Comparison of ENCODE assay signal across 24 cellular contexts in genomic region chr17:45251931-45252330, GRCh38. TPM values are rescaled to one million over a fixed set of nuclear protein-coding genes. Genes with fewer than 3 reads are reported as not detected.
A peak's percentile ranks its signal among the peaks of the same experiment; 100 is the strongest.
DNase-seq lines count a peak whose midpoint lies in the region; ATAC-seq and TF ChIP-seq lines count a peak whose summit lies in the region.
"Had no signal": no experiment of that assay in that cellular context is flagged by ENCODE, and none has a peak within 500 bp of the region (broad histone marks: within the 10 kb centered on the region; RNA-seq: fewer than 3 reads in every experiment).

No MANE protein-coding gene starts in this region.

- peaks cover 78% of the 10 kb centered on the region for H3K4me1 Mint-ChIP-seq in activated CD8-positive, alpha-beta T cell treated with anti-CD3 and anti-CD28 coated beads for 36 hours (ENCODE audit: low read depth)
- peaks cover 76% of the 10 kb centered on the region for H3K4me1 Mint-ChIP-seq in activated CD8-positive, alpha-beta T cell treated with anti-CD3 and anti-CD28 coated beads, Interleukin-2, amount 10 ng/mL, durations not matched to agents 7 days and 5 days (ENCODE audit: low read depth)
- H3K4me1 Mint-ChIP-seq in activated T-helper 2 cell treated with anti-CD3 and anti-CD28 coated beads, Interferon-gamma antibody, Interleukin-2, Interleukin-4, amounts not matched to agents 10 μg/mL and 5 μg/mL and 100 μg/mL, durations not matched to agents 14 hours and 24 hours and 36 hours (ENCODE audit: low read depth): peaks cover 63% of the 10 kb centered on the region
- peaks cover 35 to 83% (median 82%) of the 10 kb centered on the region in 4 donors for H3K4me1 Mint-ChIP-seq in naive thymus-derived CD8-positive, alpha-beta T cell

- no peak for TF ChIP-seq CTCF in activated CD8-positive, alpha-beta T cell treated with anti-CD3 and anti-CD28 coated beads for 36 hours (IDR thresholded peaks at IDR 0.05)
- TF ChIP-seq CTCF in LNCaP clone FGC (IDR thresholded peaks at IDR 0.05; ENCODE audit: control insufficient read depth, extremely low read depth, insufficient read depth): no peak

- DNase-seq in activated CD8-positive, alpha-beta T cell treated with anti-CD3 and anti-CD28 coated beads for 36 hours: no peak
- DNase-seq in activated CD8-positive, alpha-beta T cell treated with anti-CD3 and anti-CD28 coated beads, Interleukin-2, amount 10 ng/mL, durations not matched to agents 7 days and 5 days: no peak
- peak; percentile 52 for DNase-seq in LNCaP clone FGC (ENCODE audit: low read depth)
- DNase-seq in activated T-helper 2 cell treated with anti-CD3 and anti-CD28 coated beads, Interferon-gamma antibody, Interleukin-2, Interleukin-4, amounts not matched to agents 10 μg/mL and 5 μg/mL and 100 μg/mL, durations not matched to agents 14 hours and 24 hours and 36 hours (ENCODE audit: low spot score): no peak
- DNase-seq in naive thymus-derived CD8-positive, alpha-beta T cell: no peak
- DNase-seq: activated gamma-delta T cell, amygdala, cortex of kidney, GDM1, HCEC 1CT, heart left ventricle, KBM-7, NCI-H1436, NCI-H2171, NCI-H526 treated with DMSO at 0.1 percent for 48 hours, nephron progenitor cell, Right ventricle myocardium superior, substantia nigra had no signal

- CTCF ChIA-PET in activated CD8-positive, alpha-beta T cell treated with anti-CD3 and anti-CD28 coated beads for 36 hours (lab: Charles Lee): interaction anchor here (1.0 to 1.7 kb wide), 3 partner anchors 16 to 133 kb away, joined by 4 to 7 read pairs (median 5); no protein-coding TSS in a partner anchor
- CTCF ChIA-PET in activated CD8-positive, alpha-beta T cell treated with anti-CD3 and anti-CD28 coated beads, Interleukin-2, amount 10 ng/mL, durations not matched to agents 7 days and 5 days (lab: Charles Lee): interaction anchor here (0.8 to 9.2 kb wide), 3 partner anchors 16 to 117 kb away, joined by 3 to 55 read pairs (median 4); partner anchors contain the start of gene ACBD4

- H3K27ac Mint-ChIP-seq in activated CD8-positive, alpha-beta T cell treated with anti-CD3 and anti-CD28 coated beads for 36 hours: peak overlapping the region; percentile 80
- H3K27ac Mint-ChIP-seq in activated CD8-positive, alpha-beta T cell treated with anti-CD3 and anti-CD28 coated beads, Interleukin-2, amount 10 ng/mL, durations not matched to agents 7 days and 5 days: no peak overlapping the region
- H3K27ac Mint-ChIP-seq in activated T-helper 2 cell treated with anti-CD3 and anti-CD28 coated beads, Interferon-gamma antibody, Interleukin-2, Interleukin-4, amounts not matched to agents 10 μg/mL and 5 μg/mL and 100 μg/mL, durations not matched to agents 14 hours and 24 hours and 36 hours: peak overlapping the region; percentile 82
- H3K27ac Mint-ChIP-seq in naive thymus-derived CD8-positive, alpha-beta T cell: peak overlapping the region in 7 of 10 donors; percentile 60 to 96 (median 81)
- H3K27ac Mint-ChIP-seq: nephron progenitor cell had no signal

- H3K27me3 Mint-ChIP-seq in activated CD8-positive, alpha-beta T cell treated with anti-CD3 and anti-CD28 coated beads for 36 hours: no peaks in the 10 kb centered on the region
- H3K27me3 Mint-ChIP-seq in activated CD8-positive, alpha-beta T cell treated with anti-CD3 and anti-CD28 coated beads, Interleukin-2, amount 10 ng/mL, durations not matched to agents 7 days and 5 days (ENCODE audit: low read depth): no peaks in the 10 kb centered on the region
- H3K27me3 Mint-ChIP-seq in activated T-helper 2 cell treated with anti-CD3 and anti-CD28 coated beads, Interferon-gamma antibody, Interleukin-2, Interleukin-4, amounts not matched to agents 10 μg/mL and 5 μg/mL and 100 μg/mL, durations not matched to agents 14 hours and 24 hours and 36 hours (ENCODE audit: low read depth): no peaks in the 10 kb centered on the region
- H3K27me3 Mint-ChIP-seq in naive thymus-derived CD8-positive, alpha-beta T cell: no peaks in the 10 kb centered on the region

- no peak overlapping the region for H3K4me3 Mint-ChIP-seq in activated CD8-positive, alpha-beta T cell treated with anti-CD3 and anti-CD28 coated beads for 36 hours
- no peak overlapping the region for H3K4me3 Mint-ChIP-seq in activated CD8-positive, alpha-beta T cell treated with anti-CD3 and anti-CD28 coated beads, Interleukin-2, amount 10 ng/mL, durations not matched to agents 7 days and 5 days
- no peak overlapping the region for H3K4me3 Mint-ChIP-seq in activated T-helper 2 cell treated with anti-CD3 and anti-CD28 coated beads, Interferon-gamma antibody, Interleukin-2, Interleukin-4, amounts not matched to agents 10 μg/mL and 5 μg/mL and 100 μg/mL, durations not matched to agents 14 hours and 24 hours and 36 hours (ENCODE audit: low read depth)
- H3K4me3 Mint-ChIP-seq in naive thymus-derived CD8-positive, alpha-beta T cell: peak overlapping the region in 5 of 10 donors; percentile 17 to 73 (median 32)
- H3K4me3 Mint-ChIP-seq: nephron progenitor cell had no signal

- no peaks in the 10 kb centered on the region for H3K9me3 Mint-ChIP-seq in activated CD8-positive, alpha-beta T cell treated with anti-CD3 and anti-CD28 coated beads for 36 hours
- no peaks in the 10 kb centered on the region for H3K9me3 Mint-ChIP-seq in activated CD8-positive, alpha-beta T cell treated with anti-CD3 and anti-CD28 coated beads, Interleukin-2, amount 10 ng/mL, durations not matched to agents 7 days and 5 days (ENCODE audit: insufficient read depth)
- H3K9me3 Mint-ChIP-seq in activated T-helper 2 cell treated with anti-CD3 and anti-CD28 coated beads, Interferon-gamma antibody, Interleukin-2, Interleukin-4, amounts not matched to agents 10 μg/mL and 5 μg/mL and 100 μg/mL, durations not matched to agents 14 hours and 24 hours and 36 hours: no peaks in the 10 kb centered on the region
- H3K9me3 Mint-ChIP-seq in naive thymus-derived CD8-positive, alpha-beta T cell: no peaks in the 10 kb centered on the region
- H3K9me3 Mint-ChIP-seq: nephron progenitor cell had no signal

- H3K36me3 Mint-ChIP-seq in activated CD8-positive, alpha-beta T cell treated with anti-CD3 and anti-CD28 coated beads for 36 hours (ENCODE audit: low read depth): peaks cover 43% of the 10 kb centered on the region
- peaks cover 36% of the 10 kb centered on the region for H3K36me3 Mint-ChIP-seq in activated CD8-positive, alpha-beta T cell treated with anti-CD3 and anti-CD28 coated beads, Interleukin-2, amount 10 ng/mL, durations not matched to agents 7 days and 5 days (ENCODE audit: low read depth)
- peaks cover 57% of the 10 kb centered on the region for H3K36me3 Mint-ChIP-seq in activated T-helper 2 cell treated with anti-CD3 and anti-CD28 coated beads, Interferon-gamma antibody, Interleukin-2, Interleukin-4, amounts not matched to agents 10 μg/mL and 5 μg/mL and 100 μg/mL, durations not matched to agents 14 hours and 24 hours and 36 hours (ENCODE audit: low read depth)
- H3K36me3 Mint-ChIP-seq in naive thymus-derived CD8-positive, alpha-beta T cell: peaks cover 0 to 22% (median 7%) of the 10 kb centered on the region in 3 donors

- intact Hi-C loops in activated CD8-positive, alpha-beta T cell treated with anti-CD3 and anti-CD28 coated beads for 36 hours (cut with micrococcal nuclease): no loop called here
- intact Hi-C loops in activated T-helper 2 cell treated with anti-CD3 and anti-CD28 coated beads, Interferon-gamma antibody, Interleukin-2, Interleukin-4, amounts not matched to agents 10 μg/mL and 5 μg/mL and 100 μg/mL, durations not matched to agents 14 hours and 24 hours and 36 hours (cut with micrococcal nuclease): loop anchor here (1.0 kb wide), 1 partner anchor 25 kb away; no protein-coding TSS in a partner anchor

- ATAC-seq in activated CD8-positive, alpha-beta T cell treated with anti-CD3 and anti-CD28 coated beads for 36 hours: no peak
- ATAC-seq in activated CD8-positive, alpha-beta T cell treated with anti-CD3 and anti-CD28 coated beads, Interleukin-2, amount 10 ng/mL, durations not matched to agents 7 days and 5 days: no peak
- no peak for ATAC-seq in naive thymus-derived CD8-positive, alpha-beta T cell
- ATAC-seq in HG03045 (IDR thresholded peaks at IDR 0.05; ENCODE audit: unreplicated experiment) (no peak), SK-N-SH treated with all-trans-retinoic acid at 6 μM for 48 hours (no peak), HG03460 (IDR thresholded peaks at IDR 0.05; ENCODE audit: unreplicated experiment) (no peak)
- ATAC-seq: heart left ventricle, left lobe of liver had no signal

- peak overlapping the region; percentile 13; the same call in 1 of the 2 replicates for H3K4me3 ChIP-seq in LNCaP clone FGC (ENCODE audit: low read depth, low read length)
- H3K4me3 ChIP-seq: BLaER1 treated with 17β-estradiol and CSF1 and Interleukin-3, amounts not matched to agents 10 nM and 100 nM; heart left ventricle had no signal

- POLR2A ChIA-PET in activated CD8-positive, alpha-beta T cell treated with anti-CD3 and anti-CD28 coated beads for 36 hours (lab: Charles Lee): interaction anchor here (1.6 to 1.9 kb wide), 2 partner anchors 23 to 25 kb away, joined by 3 to 6 read pairs; no protein-coding TSS in a partner anchor
- POLR2A ChIA-PET in activated CD8-positive, alpha-beta T cell treated with anti-CD3 and anti-CD28 coated beads, Interleukin-2, amount 10 ng/mL, durations not matched to agents 7 days and 5 days (lab: Charles Lee): interaction anchor here (0.8 kb wide), 1 partner anchor 62 kb away, joined by 4 read pairs; no protein-coding TSS in a partner anchor
- POLR2A ChIA-PET in naive thymus-derived CD8-positive, alpha-beta T cell (lab: Charles Lee): interaction anchor here (0.7 to 47.5 kb wide), 4 partner anchors 9 to 65 kb away, joined by 3 to 1514 read pairs (median 4); partner anchors contain the start of gene FMNL1

TF ChIP-seq in SK-N-SH treated with all-trans-retinoic acid at 6 μM for 48 hours, 23 proteins besides CTCF, POLR2A, EP300 and RAD21 (continues in another document):
- TF ChIP-seq GLIS3 (CRISPR knock-in tag; IDR thresholded peaks at IDR 0.05): no peak

RNA-seq across cellular contexts. Expression of gene SPATA32, which starts 10.0 kb away (rescaled TPM):
- total RNA-seq in activated CD8-positive, alpha-beta T cell treated with anti-CD3 and anti-CD28 coated beads for 36 hours: under 1 TPM; 0.27 to 0.63 TPM
- under 1 TPM; 0.52 to 0.55 TPM for total RNA-seq in activated CD8-positive, alpha-beta T cell treated with anti-CD3 and anti-CD28 coated beads, Interleukin-2, amount 10 ng/mL, durations not matched to agents 7 days and 5 days
- 0.37 and 0.67 TPM in 2 replicates for total RNA-seq in activated T-helper 2 cell treated with anti-CD3 and anti-CD28 coated beads, Interferon-gamma antibody, Interleukin-2, Interleukin-4, amounts not matched to agents 10 μg/mL and 5 μg/mL and 100 μg/mL, durations not matched to agents 14 hours and 24 hours and 36 hours
- under 1 TPM; 0.47 to 0.75 TPM for total RNA-seq in naive thymus-derived CD8-positive, alpha-beta T cell
- under 1 TPM; 0.30 to 0.81 (median 0.44) TPM for polyA plus RNA-seq in naive thymus-derived CD8-positive, alpha-beta T cell
- total RNA-seq: heart left ventricle, HT-29, left lobe of liver, Right ventricle myocardium superior had no signal
- polyA plus RNA-seq: heart left ventricle had no signal

RNA-seq across cellular contexts. Expression of gene FMNL1, which starts 30.2 kb away (rescaled TPM):
- 100 to 1,000 TPM; 285 to 298 TPM for total RNA-seq in activated CD8-positive, alpha-beta T cell treated with anti-CD3 and anti-CD28 coated beads for 36 hours
- 100 to 1,000 TPM; 375 to 395 TPM for total RNA-seq in activated CD8-positive, alpha-beta T cell treated with anti-CD3 and anti-CD28 coated beads, Interleukin-2, amount 10 ng/mL, durations not matched to agents 7 days and 5 days
- total RNA-seq in activated T-helper 2 cell treated with anti-CD3 and anti-CD28 coated beads, Interferon-gamma antibody, Interleukin-2, Interleukin-4, amounts not matched to agents 10 μg/mL and 5 μg/mL and 100 μg/mL, durations not matched to agents 14 hours and 24 hours and 36 hours: 469 and 475 TPM in 2 replicates
- 100 to 1,000 TPM; 383 to 394 TPM for total RNA-seq in naive thymus-derived CD8-positive, alpha-beta T cell
- polyA plus RNA-seq in naive thymus-derived CD8-positive, alpha-beta T cell: 10 to 100 TPM; 18.0 to 35.5 (median 21.5) TPM
